In genomic region chr1:44250113-44250781, GRCh38 we compare ENCODE assay signal across 15 cellular contexts. TPM values are rescaled to one million over a fixed set of nuclear protein-coding genes. Genes with fewer than 3 reads are reported as not detected.
DNase-seq lines count a peak whose midpoint lies in the region; ATAC-seq, FAIRE-seq and TF ChIP-seq lines count a peak whose summit lies in the region.
"Had no signal": no experiment of that assay in that cellular context is flagged by ENCODE, and none has a peak within 500 bp of the region (broad histone marks: within the 10 kb centered on the region; RNA-seq: fewer than 3 reads in every experiment).

No MANE protein-coding gene starts in this region.

- intact Hi-C loops in heart left ventricle (cut with DNase I), result loop anchor here in 1 of 10 donors (5.0 kb wide), 1 partner anchor 42 kb away; no protein-coding TSS in a partner anchor

- no peaks in the 10 kb centered on the region for H3K27me3 Mint-ChIP-seq in brain
- H3K27me3 Mint-ChIP-seq in T-helper 2 cell treated with Interferon-gamma antibody and Interleukin-4, amounts not matched to agents 5 μg/mL and 100 μg/mL, for 36 hours (ENCODE audit: low read depth), result no peaks in the 10 kb centered on the region

- DNase-seq in NCI-H510A (lab: John Stamatoyannopoulos, UW) (peak; percentile 44), heart left ventricle (peak in 4 of 5 donors; percentile 59 to 84 (median 66)), small intestine (peak; percentile 53), foreskin keratinocyte (no peak), KG1 (lab: John Stamatoyannopoulos, UW) (no peak)
- DNase-seq in T-helper 2 cell treated with Interferon-gamma antibody and Interleukin-4, amounts not matched to agents 5 μg/mL and 100 μg/mL, for 36 hours (ENCODE audit: low spot score), result no peak
- DNase-seq: EL; Karpas-422; NCI-H187 treated with DMSO at 0.1 percent for 48 hours; NCI-H2171 treated with DMSO at 0.1 percent for 48 hours; NCI-H526; NK-92 treated with Interleukin-12 subunit alpha and Interleukin-12 subunit beta, amount 100 ng/mL, for 24 hours had no signal

- ATAC-seq in heart left ventricle (peak; percentile 63 to 86 (median 84)), foreskin keratinocyte (no peak)

- H3K4me1 ChIP-seq in heart left ventricle, result peaks cover 0 to 28% (median 11%) of the 10 kb centered on the region in 12 donors
- H3K4me1 ChIP-seq in small intestine (ENCODE audit: control insufficient read depth in 2 of 2, insufficient read depth in 1 of 2, low read depth in 1 of 2, low read length in 1 of 2), result no peaks in the 10 kb centered on the region
- no peaks in the 10 kb centered on the region for H3K4me1 ChIP-seq in foreskin keratinocyte

- H3K4me3 Mint-ChIP-seq in brain, result peak overlapping the region in 2 of 5 experiments; percentile 2 to 36
- H3K4me3 Mint-ChIP-seq in T-helper 2 cell treated with Interferon-gamma antibody and Interleukin-4, amounts not matched to agents 5 μg/mL and 100 μg/mL, for 36 hours, result no peak overlapping the region

- H3K4me1 Mint-ChIP-seq in brain, result peaks cover 42% of the 10 kb centered on the region
- H3K4me1 Mint-ChIP-seq in T-helper 2 cell treated with Interferon-gamma antibody and Interleukin-4, amounts not matched to agents 5 μg/mL and 100 μg/mL, for 36 hours (ENCODE audit: low read depth), result no peaks in the 10 kb centered on the region

- H3K9me3 Mint-ChIP-seq in brain, result no peaks in the 10 kb centered on the region
- H3K9me3 Mint-ChIP-seq in T-helper 2 cell treated with Interferon-gamma antibody and Interleukin-4, amounts not matched to agents 5 μg/mL and 100 μg/mL, for 36 hours, result no peaks in the 10 kb centered on the region

- peak overlapping the region in 1 of 12 donors; percentile 15 for H3K4me3 ChIP-seq in heart left ventricle
- H3K4me3 ChIP-seq in small intestine (ENCODE audit: low read depth in 1 of 2, low read length in 2 of 2), result no peak overlapping the region
- H3K4me3 ChIP-seq: BLaER1 treated with 17β-estradiol and CSF1 and Interleukin-3, amounts not matched to agents 10 nM and 100 nM had no signal

- H3K27me3 ChIP-seq in heart left ventricle (no peaks in the 10 kb centered on the region), small intestine (ENCODE audit: control insufficient read depth in 2 of 2, insufficient read depth in 2 of 2, low read length in 2 of 2) (no peaks in the 10 kb centered on the region), foreskin keratinocyte (no peaks in the 10 kb centered on the region)
- H3K27me3 ChIP-seq: BLaER1 treated with 17β-estradiol and CSF1 and Interleukin-3, amounts not matched to agents 10 nM and 100 nM had no signal

- FAIRE-seq in small intestine (lab: Jason Lieb, UNC), result no peak

- WGBS in heart left ventricle, 4 donors, result 43 to 71% (median 54%) methylated on average over 32 of the region's 32 CpGs
- WGBS in small intestine, 3 donors, result 38 to 79% (median 68%) methylated on average over 32 of the region's 32 CpGs

- H3K9me3 ChIP-seq in heart left ventricle (no peaks in the 10 kb centered on the region), small intestine (ENCODE audit: control insufficient read depth, low read depth) (no peaks in the 10 kb centered on the region)
- H3K9me3 ChIP-seq: BLaER1 treated with 17β-estradiol and CSF1 and Interleukin-3, amounts not matched to agents 10 nM and 100 nM had no signal

- TF ChIP-seq CTCF in brain (conservative IDR thresholded peaks at IDR 0.05), result no peak
- TF ChIP-seq CTCF in heart left ventricle (IDR thresholded peaks at IDR 0.05), result no peak
- no peak for TF ChIP-seq CTCF in foreskin keratinocyte (conservative IDR thresholded peaks at IDR 0.05)

- H3K27ac ChIP-seq in heart left ventricle (peak overlapping the region in 10 of 12 donors; percentile 38 to 78 (median 60)), small intestine (ENCODE audit: low read depth in 1 of 2, low read length in 1 of 2) (no peak overlapping the region), foreskin keratinocyte (no peak overlapping the region)
- H3K27ac ChIP-seq: BLaER1 treated with 17β-estradiol and CSF1 and Interleukin-3, amounts not matched to agents 10 nM and 100 nM; RWPE1 had no signal

- H3K36me3 Mint-ChIP-seq in brain, result peaks cover 20% of the 10 kb centered on the region
- H3K36me3 Mint-ChIP-seq in T-helper 2 cell treated with Interferon-gamma antibody and Interleukin-4, amounts not matched to agents 5 μg/mL and 100 μg/mL, for 36 hours (ENCODE audit: low read depth), result no peaks in the 10 kb centered on the region

- H3K27ac Mint-ChIP-seq in brain, result peak overlapping the region in 4 of 5 experiments; percentile 26 to 77 (median 28)
- no peak overlapping the region for H3K27ac Mint-ChIP-seq in T-helper 2 cell treated with Interferon-gamma antibody and Interleukin-4, amounts not matched to agents 5 μg/mL and 100 μg/mL, for 36 hours

- H3K36me3 ChIP-seq in heart left ventricle (peaks cover 0 to 13% (median 0%) of the 10 kb centered on the region in 9 donors), small intestine (ENCODE audit: control insufficient read depth in 2 of 2, insufficient read depth in 2 of 2, low read length in 2 of 2) (no peaks in the 10 kb centered on the region)

- no peak for TF ChIP-seq POLR2A in heart left ventricle (IDR thresholded peaks at IDR 0.05)

RNA-seq across cellular contexts. Expression of gene DMAP1, which starts 37.0 kb away (rescaled TPM):
- polyA plus RNA-seq in brain (ENCODE audit: insufficient read depth, low read depth, low replicate concordance) (69.6 TPM), heart left ventricle (10 to 100 TPM; 30.5 to 31.9 TPM), small intestine (10 to 100 TPM; 34.7 to 80.8 (median 61.1) TPM), foreskin keratinocyte (30.2 and 31.4 TPM in 2 replicates)
- total RNA-seq in heart left ventricle (10 to 100 TPM; 23.5 to 35.5 (median 27.7) TPM), foreskin keratinocyte (18.0 and 23.5 TPM in 2 replicates)

Comparison
In these comparisons a context has a peak if more than half of its experiments do, and no peak if none do; other contexts are left out.
1. DNase-seq: peak in NCI-H510A (single experiment), heart left ventricle (4 of 5) and small intestine (single experiment); none in foreskin keratinocyte (0 of 2), KG1 (single experiment) and T-helper 2 cell treated with Interferon-gamma antibody and Interleukin-4, amounts not matched to agents 5 μg/mL and 100 μg/mL, for 36 hours (single experiment).
2. H3K27ac ChIP-seq: peak in heart left ventricle (10 of 12); none in small intestine (0 of 2) and foreskin keratinocyte (single experiment).